ENCODE assay signal across 1 cellular context in genomic region chr2:21006423-21007128, GRCh38.
TF ChIP-seq lines count a peak whose summit lies in the region.

No MANE protein-coding gene starts in this region.

TF ChIP-seq in HepG2, 621 proteins besides CTCF, POLR2A, EP300 and RAD21 (continued from another document and continues in another):
- TF ChIP-seq, protein P1, sequence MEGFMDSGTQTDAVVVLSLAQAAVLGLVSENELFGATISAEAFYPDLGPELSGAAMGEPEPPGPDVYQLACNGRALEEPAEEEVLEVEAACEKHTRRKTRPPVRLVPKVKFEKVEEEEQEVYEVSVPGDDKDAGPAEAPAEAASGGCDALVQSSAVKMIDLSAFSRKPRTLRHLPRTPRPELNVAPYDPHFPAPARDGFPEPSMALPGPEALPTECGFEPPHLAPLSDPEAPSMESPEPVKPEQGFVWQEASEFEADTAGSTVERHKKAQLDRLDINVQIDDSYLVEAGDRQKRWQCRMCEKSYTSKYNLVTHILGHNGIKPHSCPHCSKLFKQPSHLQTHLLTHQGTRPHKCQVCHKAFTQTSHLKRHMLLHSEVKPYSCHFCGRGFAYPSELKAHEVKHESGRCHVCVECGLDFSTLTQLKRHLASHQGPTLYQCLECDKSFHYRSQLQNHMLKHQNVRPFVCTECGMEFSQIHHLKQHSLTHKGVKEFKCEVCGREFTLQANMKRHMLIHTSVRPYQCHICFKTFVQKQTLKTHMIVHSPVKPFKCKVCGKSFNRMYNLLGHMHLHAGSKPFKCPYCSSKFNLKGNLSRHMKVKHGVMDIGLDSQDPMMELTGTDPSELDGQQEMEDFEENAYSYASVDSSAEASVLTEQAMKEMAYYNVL (CRISPR knock-in tag; IDR thresholded peaks at IDR 0.05; ENCODE audit: borderline replicate concordance): no peak
- TF ChIP-seq SRY (CRISPR knock-in tag; IDR thresholded peaks at IDR 0.05) (peak; percentile 59; the same call in 1 of the 2 replicates), BCLAF1 (IDR thresholded peaks at IDR 0.05) (no peak), SP140L (CRISPR knock-in tag; IDR thresholded peaks at IDR 0.05; ENCODE audit: borderline replicate concordance) (no peak), ESRRA (CRISPR knock-in tag; IDR thresholded peaks at IDR 0.05; ENCODE audit: low read depth) (0 out of 2 replicates have a peak, but pooled peaks have one; percentile 40), NFAT5 (CRISPR knock-in tag; IDR thresholded peaks at IDR 0.05) (no peak), ZNF460 (CRISPR knock-in tag; IDR thresholded peaks at IDR 0.05; ENCODE audit: borderline replicate concordance) (no peak), MXD3 (CRISPR knock-in tag; IDR thresholded peaks at IDR 0.05) (no peak), DMTF1 (CRISPR knock-in tag; IDR thresholded peaks at IDR 0.05) (no peak), ARNTL (CRISPR knock-in tag; IDR thresholded peaks at IDR 0.05) (no peak), RBFOX2 (IDR thresholded peaks at IDR 0.05; ENCODE audit: low read depth, low read length) (peak; percentile 43), ZNF180 (CRISPR knock-in tag; IDR thresholded peaks at IDR 0.05; ENCODE audit: borderline replicate concordance, low read depth) (0 out of 2 replicates have a peak, but pooled peaks have one; percentile 70), MYPOP (CRISPR knock-in tag; IDR thresholded peaks at IDR 0.05) (no peak; the same call in 1 of the 2 replicates), NKX3-1 (CRISPR knock-in tag; IDR thresholded peaks at IDR 0.05) (peak; percentile 16; the same call in 1 of the 2 replicates), ZBTB26 (CRISPR knock-in tag; IDR thresholded peaks at IDR 0.05; ENCODE audit: borderline replicate concordance) (no peak), NFYB (CRISPR knock-in tag; IDR thresholded peaks at IDR 0.05) (no peak), ZC3H4 (CRISPR knock-in tag; IDR thresholded peaks at IDR 0.05; ENCODE audit: borderline replicate concordance) (peak; percentile 97), POLR2AphosphoS5 (IDR thresholded peaks at IDR 0.05; ENCODE audit: low read depth, low read length) (peak; percentile 85), SMC3 (IDR thresholded peaks at IDR 0.05; ENCODE audit: low read length) (no peak), ETS1 (CRISPR knock-in tag; IDR thresholded peaks at IDR 0.05) (no peak), EEA1 (CRISPR knock-in tag; IDR thresholded peaks at IDR 0.05; ENCODE audit: borderline replicate concordance) (no peak), ZNF776 (CRISPR knock-in tag; IDR thresholded peaks at IDR 0.05) (no peak)
- TF ChIP-seq, protein P2, sequence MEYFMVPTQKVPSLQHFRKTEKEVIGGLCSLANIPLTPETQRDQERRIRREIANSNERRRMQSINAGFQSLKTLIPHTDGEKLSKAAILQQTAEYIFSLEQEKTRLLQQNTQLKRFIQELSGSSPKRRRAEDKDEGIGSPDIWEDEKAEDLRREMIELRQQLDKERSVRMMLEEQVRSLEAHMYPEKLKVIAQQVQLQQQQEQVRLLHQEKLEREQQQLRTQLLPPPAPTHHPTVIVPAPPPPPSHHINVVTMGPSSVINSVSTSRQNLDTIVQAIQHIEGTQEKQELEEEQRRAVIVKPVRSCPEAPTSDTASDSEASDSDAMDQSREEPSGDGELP (IDR thresholded peaks at IDR 0.05; ENCODE audit: borderline replicate concordance, low read depth): no peak
- TF ChIP-seq, protein P3, sequence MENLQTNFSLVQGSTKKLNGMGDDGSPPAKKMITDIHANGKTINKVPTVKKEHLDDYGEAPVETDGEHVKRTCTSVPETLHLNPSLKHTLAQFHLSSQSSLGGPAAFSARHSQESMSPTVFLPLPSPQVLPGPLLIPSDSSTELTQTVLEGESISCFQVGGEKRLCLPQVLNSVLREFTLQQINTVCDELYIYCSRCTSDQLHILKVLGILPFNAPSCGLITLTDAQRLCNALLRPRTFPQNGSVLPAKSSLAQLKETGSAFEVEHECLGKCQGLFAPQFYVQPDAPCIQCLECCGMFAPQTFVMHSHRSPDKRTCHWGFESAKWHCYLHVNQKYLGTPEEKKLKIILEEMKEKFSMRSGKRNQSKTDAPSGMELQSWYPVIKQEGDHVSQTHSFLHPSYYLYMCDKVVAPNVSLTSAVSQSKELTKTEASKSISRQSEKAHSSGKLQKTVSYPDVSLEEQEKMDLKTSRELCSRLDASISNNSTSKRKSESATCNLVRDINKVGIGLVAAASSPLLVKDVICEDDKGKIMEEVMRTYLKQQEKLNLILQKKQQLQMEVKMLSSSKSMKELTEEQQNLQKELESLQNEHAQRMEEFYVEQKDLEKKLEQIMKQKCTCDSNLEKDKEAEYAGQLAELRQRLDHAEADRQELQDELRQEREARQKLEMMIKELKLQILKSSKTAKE (CRISPR knock-in tag; IDR thresholded peaks at IDR 0.05; ENCODE audit: borderline replicate concordance): peak; percentile 73
- TF ChIP-seq, protein P4, sequence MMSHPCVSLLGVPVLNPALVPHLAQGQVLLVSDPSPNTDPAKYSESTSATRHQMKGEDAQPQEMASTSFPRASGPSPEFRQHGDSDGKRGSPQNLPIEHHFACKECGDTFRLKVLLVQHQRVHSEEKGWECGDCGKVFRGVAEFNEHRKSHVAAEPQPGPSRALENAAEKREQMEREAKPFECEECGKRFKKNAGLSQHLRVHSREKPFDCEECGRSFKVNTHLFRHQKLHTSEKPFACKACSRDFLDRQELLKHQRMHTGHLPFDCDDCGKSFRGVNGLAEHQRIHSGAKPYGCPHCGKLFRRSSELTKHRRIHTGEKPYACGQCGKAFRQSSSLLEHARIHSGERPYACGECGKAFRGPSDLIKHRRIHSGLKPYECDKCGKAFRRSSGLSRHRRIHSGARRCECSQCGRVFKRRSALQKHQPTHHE (CRISPR knock-in tag; IDR thresholded peaks at IDR 0.05; ENCODE audit: borderline replicate concordance): 0 out of 2 replicates have a peak, but pooled peaks have one; percentile 34
- TF ChIP-seq, protein P5, sequence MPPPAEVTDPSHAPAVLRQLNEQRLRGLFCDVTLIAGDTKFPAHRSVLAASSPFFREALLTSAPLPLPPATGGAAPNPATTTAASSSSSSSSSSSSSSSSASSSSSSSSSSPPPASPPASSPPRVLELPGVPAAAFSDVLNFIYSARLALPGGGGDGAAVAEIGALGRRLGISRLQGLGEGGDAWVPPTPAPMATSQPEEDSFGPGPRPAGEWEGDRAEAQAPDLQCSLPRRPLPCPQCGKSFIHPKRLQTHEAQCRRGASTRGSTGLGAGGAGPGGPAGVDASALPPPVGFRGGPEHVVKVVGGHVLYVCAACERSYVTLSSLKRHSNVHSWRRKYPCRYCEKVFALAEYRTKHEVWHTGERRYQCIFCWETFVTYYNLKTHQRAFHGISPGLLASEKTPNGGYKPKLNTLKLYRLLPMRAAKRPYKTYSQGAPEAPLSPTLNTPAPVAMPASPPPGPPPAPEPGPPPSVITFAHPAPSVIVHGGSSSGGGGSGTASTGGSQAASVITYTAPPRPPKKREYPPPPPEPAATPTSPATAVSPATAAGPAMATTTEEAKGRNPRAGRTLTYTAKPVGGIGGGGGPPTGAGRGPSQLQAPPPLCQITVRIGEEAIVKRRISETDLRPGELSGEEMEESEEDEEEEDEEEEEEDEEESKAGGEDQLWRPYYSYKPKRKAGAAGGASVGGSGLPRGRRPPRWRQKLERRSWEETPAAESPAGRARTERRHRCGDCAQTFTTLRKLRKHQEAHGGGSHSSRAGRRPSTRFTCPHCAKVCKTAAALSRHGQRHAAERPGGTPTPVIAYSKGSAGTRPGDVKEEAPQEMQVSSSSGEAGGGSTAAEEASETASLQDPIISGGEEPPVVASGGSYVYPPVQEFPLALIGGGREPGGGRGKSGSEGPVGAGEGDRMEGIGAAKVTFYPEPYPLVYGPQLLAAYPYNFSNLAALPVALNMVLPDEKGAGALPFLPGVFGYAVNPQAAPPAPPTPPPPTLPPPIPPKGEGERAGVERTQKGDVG (CRISPR knock-in tag; IDR thresholded peaks at IDR 0.05; ENCODE audit: borderline replicate concordance): no peak
